In the genomic region with DNA sequence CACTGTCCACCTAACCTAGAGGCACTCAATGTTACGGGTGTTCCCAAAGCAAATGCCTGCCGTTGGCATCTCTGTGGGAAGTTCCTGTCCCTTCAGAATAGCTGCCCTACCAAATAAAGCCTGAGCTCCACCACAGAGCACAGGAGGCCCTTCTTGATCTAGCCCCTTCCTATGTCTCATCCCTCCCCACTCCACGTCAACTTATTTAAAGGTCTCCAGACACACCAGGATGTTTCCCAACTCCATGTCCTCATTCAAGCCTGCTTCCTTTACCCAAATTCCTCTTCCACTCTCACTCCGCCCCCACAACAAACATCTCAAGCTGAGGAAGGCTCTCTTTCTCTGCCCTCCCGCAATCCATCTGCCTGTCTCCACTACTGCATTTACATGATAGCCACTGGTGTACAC, we compare ENCODE assay signal across 15 cellular contexts.
DNase-seq lines count a peak whose midpoint lies in the region; ATAC-seq and TF ChIP-seq lines count a peak whose summit lies in the region.
"Had no signal": no experiment of that assay in that cellular context is flagged by ENCODE, and none has a peak within 500 bp of the region (broad histone marks: within the 10 kb centered on the region; RNA-seq: fewer than 3 reads in every experiment).

No MANE protein-coding gene starts in this region.

- no peak overlapping the region for H3K4me3 Mint-ChIP-seq in WTC11
- peak overlapping the region; percentile 3 for H3K4me3 Mint-ChIP-seq in natural killer cell treated with Interleukin-12 subunit alpha and Interleukin-12 subunit beta and Interleukin-15 and Interleukin-18, amount 100 ng/mL, for 72 hours

- H3K27ac ChIP-seq in BLaER1 treated with 17β-estradiol and CSF1 and Interleukin-3, amounts not matched to agents 10 nM and 100 nM, result no peak overlapping the region
- H3K27ac ChIP-seq: foreskin keratinocyte, right lobe of liver had no signal

- H3K36me3 Mint-ChIP-seq in WTC11, result peaks cover 4% of the 10 kb centered on the region
- peaks cover 26% of the 10 kb centered on the region for H3K36me3 Mint-ChIP-seq in natural killer cell treated with Interleukin-12 subunit alpha and Interleukin-12 subunit beta and Interleukin-15 and Interleukin-18, amount 100 ng/mL, for 72 hours

- CTCF ChIA-PET in WTC11 (lab: Charles Lee), result interaction anchor here (1.0 to 1.3 kb wide), 3 partner anchors 17 to 257 kb away, joined by 3 read pairs; no protein-coding TSS in a partner anchor

- H3K27me3 Mint-ChIP-seq in WTC11 (ENCODE audit: low read depth), result no peaks in the 10 kb centered on the region
- H3K27me3 Mint-ChIP-seq in natural killer cell treated with Interleukin-12 subunit alpha and Interleukin-12 subunit beta and Interleukin-15 and Interleukin-18, amount 100 ng/mL, for 72 hours, result no peaks in the 10 kb centered on the region

- ATAC-seq in WTC11 (peak; percentile 70), HG03432 (IDR thresholded peaks at IDR 0.05; ENCODE audit: unreplicated experiment) (no peak)
- no peak for ATAC-seq in natural killer cell treated with Interleukin-12 subunit alpha and Interleukin-12 subunit beta and Interleukin-15 and Interleukin-18, amount 100 ng/mL, for 72 hours
- ATAC-seq: foreskin keratinocyte had no signal

- no peak overlapping the region for H3K9ac ChIP-seq in BLaER1 treated with 17β-estradiol and CSF1 and Interleukin-3, amounts not matched to agents 10 nM and 100 nM

- POLR2A ChIA-PET in WTC11 (lab: Charles Lee), result no interaction called here

- peak overlapping the region; percentile 9; the same call in 1 of the 2 replicates for H3K27ac Mint-ChIP-seq in WTC11
- peak overlapping the region; percentile 74 to 96 for H3K27ac Mint-ChIP-seq in natural killer cell treated with Interleukin-12 subunit alpha and Interleukin-12 subunit beta and Interleukin-15 and Interleukin-18, amount 100 ng/mL, for 72 hours

- H3K4me2 ChIP-seq in BLaER1 treated with 17β-estradiol and CSF1 and Interleukin-3, amounts not matched to agents 10 nM and 100 nM, result peak overlapping the region in 10 of 11 experiments; percentile 6 to 61 (median 46); a peak in 18 of 22 replicates

- H3K36me3 ChIP-seq in BLaER1 treated with 17β-estradiol and CSF1 and Interleukin-3, amounts not matched to agents 10 nM and 100 nM, result peaks cover 0 to 4% (median 0%) of the 10 kb centered on the region in 11 experiments; a peak in 1 of 22 replicates
- H3K36me3 ChIP-seq in MG63, result no peaks in the 10 kb centered on the region
- H3K36me3 ChIP-seq: right lobe of liver had no signal

- H3K4me3 ChIP-seq in BLaER1 treated with 17β-estradiol and CSF1 and Interleukin-3, amounts not matched to agents 10 nM and 100 nM, result no peak overlapping the region
- H3K4me3 ChIP-seq in fibroblast of villous mesenchyme (ENCODE audit: low read depth, low read length) (no peak overlapping the region), MG63 (no peak overlapping the region)
- H3K4me3 ChIP-seq: right lobe of liver had no signal

- H3K9me3 ChIP-seq in BLaER1 treated with 17β-estradiol and CSF1 and Interleukin-3, amounts not matched to agents 10 nM and 100 nM (replicated peaks in 1 of 11), result peaks cover 0 to 11% (median 7%) of the 10 kb centered on the region in 11 experiments; a peak in 9 of 22 replicates
- no peaks in the 10 kb centered on the region for H3K9me3 ChIP-seq in MG63
- H3K9me3 ChIP-seq: right lobe of liver had no signal

- H3K4me1 ChIP-seq in BLaER1 treated with 17β-estradiol and CSF1 and Interleukin-3, amounts not matched to agents 10 nM and 100 nM, result peaks cover 20 to 51% (median 27%) of the 10 kb centered on the region in 10 experiments
- H3K4me1 ChIP-seq: foreskin keratinocyte had no signal

- peaks cover 12% of the 10 kb centered on the region for H3K4me1 Mint-ChIP-seq in WTC11
- H3K4me1 Mint-ChIP-seq in natural killer cell treated with Interleukin-12 subunit alpha and Interleukin-12 subunit beta and Interleukin-15 and Interleukin-18, amount 100 ng/mL, for 72 hours (ENCODE audit: low read depth in 2 of 2), result peaks cover 65 to 71% of the 10 kb centered on the region in 2 donors

- TF ChIP-seq CTCF in WTC11 (IDR thresholded peaks at IDR 0.05) (no peak), fibroblast of villous mesenchyme (IDR thresholded peaks at IDR 0.05; ENCODE audit: insufficient read depth, low read depth, low read length) (no peak), GM20000 (IDR thresholded peaks at IDR 0.05; ENCODE audit: extremely low read depth, missing control alignments) (no peak)

- DNase-seq in WTC11 (ENCODE audit: low spot score) (no peak), fibroblast of villous mesenchyme (ENCODE audit: low read depth) (peak; percentile 56), MG63 (no peak), DMS153 (lab: John Stamatoyannopoulos, UW) (no peak), GM20000 (ENCODE audit: low spot score) (no peak)
- no peak for DNase-seq in natural killer cell treated with Interleukin-12 subunit alpha and Interleukin-12 subunit beta and Interleukin-15 and Interleukin-18, amount 100 ng/mL, for 72 hours (ENCODE audit: low spot score)
- DNase-seq: activated effector memory CD4-positive, alpha-beta T cell treated with Interleukin-2 at 50 U/mL for 16 hours; foreskin keratinocyte; NCI-H1092 treated with DMSO at 0.1 percent for 48 hours; NCI-H82; right lobe of liver; stimulated activated CD4-positive, alpha-beta T cell treated with anti-CD3 and anti-CD28 coated beads, Interleukin-4, amount 100 ng/mL, for 4 hours; SW 1271 had no signal

- no peaks in the 10 kb centered on the region for H4K20me1 ChIP-seq in BLaER1 treated with 17β-estradiol and CSF1 and Interleukin-3, amounts not matched to agents 10 nM and 100 nM

- peaks cover 5% of the 10 kb centered on the region for H3K9me3 Mint-ChIP-seq in WTC11
- no peaks in the 10 kb centered on the region for H3K9me3 Mint-ChIP-seq in natural killer cell treated with Interleukin-12 subunit alpha and Interleukin-12 subunit beta and Interleukin-15 and Interleukin-18, amount 100 ng/mL, for 72 hours

- H3K27me3 ChIP-seq in BLaER1 treated with 17β-estradiol and CSF1 and Interleukin-3, amounts not matched to agents 10 nM and 100 nM, result no peaks in the 10 kb centered on the region
- H3K27me3 ChIP-seq in MG63, result no peaks in the 10 kb centered on the region
- H3K27me3 ChIP-seq: right lobe of liver had no signal

TF ChIP-seq in WTC11, 78 proteins besides CTCF, POLR2A, EP300 and RAD21 (continues in another document):
- TF ChIP-seq, protein P1, sequence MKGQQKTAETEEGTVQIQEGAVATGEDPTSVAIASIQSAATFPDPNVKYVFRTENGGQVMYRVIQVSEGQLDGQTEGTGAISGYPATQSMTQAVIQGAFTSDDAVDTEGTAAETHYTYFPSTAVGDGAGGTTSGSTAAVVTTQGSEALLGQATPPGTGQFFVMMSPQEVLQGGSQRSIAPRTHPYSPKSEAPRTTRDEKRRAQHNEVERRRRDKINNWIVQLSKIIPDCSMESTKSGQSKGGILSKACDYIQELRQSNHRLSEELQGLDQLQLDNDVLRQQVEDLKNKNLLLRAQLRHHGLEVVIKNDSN (CRISPR knock-in tag; IDR thresholded peaks at IDR 0.05), result no peak
- no peak for TF ChIP-seq ZNF219 (CRISPR knock-in tag; IDR thresholded peaks at IDR 0.05; ENCODE audit: borderline replicate concordance)
- TF ChIP-seq, protein P2, sequence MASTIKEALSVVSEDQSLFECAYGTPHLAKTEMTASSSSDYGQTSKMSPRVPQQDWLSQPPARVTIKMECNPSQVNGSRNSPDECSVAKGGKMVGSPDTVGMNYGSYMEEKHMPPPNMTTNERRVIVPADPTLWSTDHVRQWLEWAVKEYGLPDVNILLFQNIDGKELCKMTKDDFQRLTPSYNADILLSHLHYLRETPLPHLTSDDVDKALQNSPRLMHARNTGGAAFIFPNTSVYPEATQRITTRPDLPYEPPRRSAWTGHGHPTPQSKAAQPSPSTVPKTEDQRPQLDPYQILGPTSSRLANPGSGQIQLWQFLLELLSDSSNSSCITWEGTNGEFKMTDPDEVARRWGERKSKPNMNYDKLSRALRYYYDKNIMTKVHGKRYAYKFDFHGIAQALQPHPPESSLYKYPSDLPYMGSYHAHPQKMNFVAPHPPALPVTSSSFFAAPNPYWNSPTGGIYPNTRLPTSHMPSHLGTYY (CRISPR knock-in tag; IDR thresholded peaks at IDR 0.05), result no peak
- TF ChIP-seq ESRRA (CRISPR knock-in tag; IDR thresholded peaks at IDR 0.05; ENCODE audit: borderline replicate concordance), result no peak
- no peak for TF ChIP-seq SMAD4 (CRISPR knock-in tag; IDR thresholded peaks at IDR 0.05)
- TF ChIP-seq, protein P3, sequence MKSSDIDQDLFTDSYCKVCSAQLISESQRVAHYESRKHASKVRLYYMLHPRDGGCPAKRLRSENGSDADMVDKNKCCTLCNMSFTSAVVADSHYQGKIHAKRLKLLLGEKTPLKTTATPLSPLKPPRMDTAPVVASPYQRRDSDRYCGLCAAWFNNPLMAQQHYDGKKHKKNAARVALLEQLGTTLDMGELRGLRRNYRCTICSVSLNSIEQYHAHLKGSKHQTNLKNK (CRISPR knock-in tag; IDR thresholded peaks at IDR 0.05), result no peak
- TF ChIP-seq, protein P4, sequence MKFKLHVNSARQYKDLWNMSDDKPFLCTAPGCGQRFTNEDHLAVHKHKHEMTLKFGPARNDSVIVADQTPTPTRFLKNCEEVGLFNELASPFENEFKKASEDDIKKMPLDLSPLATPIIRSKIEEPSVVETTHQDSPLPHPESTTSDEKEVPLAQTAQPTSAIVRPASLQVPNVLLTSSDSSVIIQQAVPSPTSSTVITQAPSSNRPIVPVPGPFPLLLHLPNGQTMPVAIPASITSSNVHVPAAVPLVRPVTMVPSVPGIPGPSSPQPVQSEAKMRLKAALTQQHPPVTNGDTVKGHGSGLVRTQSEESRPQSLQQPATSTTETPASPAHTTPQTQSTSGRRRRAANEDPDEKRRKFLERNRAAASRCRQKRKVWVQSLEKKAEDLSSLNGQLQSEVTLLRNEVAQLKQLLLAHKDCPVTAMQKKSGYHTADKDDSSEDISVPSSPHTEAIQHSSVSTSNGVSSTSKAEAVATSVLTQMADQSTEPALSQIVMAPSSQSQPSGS (CRISPR knock-in tag; IDR thresholded peaks at IDR 0.05; ENCODE audit: borderline replicate concordance, low read depth), result no peak
